In the genomic region with DNA sequence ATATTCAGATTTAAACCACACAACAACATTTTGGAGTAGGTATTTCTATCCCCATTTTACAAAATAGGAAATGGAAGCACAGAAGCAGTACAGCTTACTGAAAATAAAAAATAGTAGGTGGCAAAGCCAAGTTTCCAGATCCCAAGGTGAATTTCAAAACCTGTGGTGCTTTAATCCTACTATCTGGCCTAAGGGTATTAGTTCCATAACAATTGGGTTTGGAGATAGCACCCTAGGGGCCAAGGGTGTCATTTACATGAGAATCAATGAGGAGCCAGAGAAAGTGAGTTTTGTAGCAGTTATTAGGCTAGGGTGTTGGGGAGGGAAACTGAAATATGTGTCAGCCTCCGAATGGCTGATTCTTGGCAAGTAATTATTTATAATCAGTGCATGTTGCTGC, we compare ENCODE assay signal across 24 cellular contexts.
"Had no signal": no experiment of that assay in that cellular context is flagged by ENCODE, and none has a peak within 500 bp of the region (broad histone marks: within the 10 kb centered on the region; RNA-seq: fewer than 3 reads in every experiment).

No MANE protein-coding gene starts in this region.

- H3K36me3 ChIP-seq: brain microvascular endothelial cell, cardiac muscle cell had no signal

- DNase-seq: activated CD4-positive, alpha-beta memory T cell treated with anti-CD3 and anti-CD28 coated beads for 36 hours; activated CD4-positive, alpha-beta T cell treated with anti-CD3 and anti-CD28 coated beads, Interleukin-2, amount 10 ng/mL, durations not matched to agents 7 days and 5 days; activated CD4-positive, CD25-positive, alpha-beta regulatory T cell; activated CD8-positive, alpha-beta memory T cell treated with anti-CD3 and anti-CD28 coated beads for 24 hours; activated effector memory CD4-positive, alpha-beta T cell treated with anti-CD3 and anti-CD28 coated beads, Interleukin-2, amount 50 U/mL, for 16 hours; activated naive CD4-positive, alpha-beta T cell treated with Interleukin-2 at 50 U/mL for 16 hours; activated T-cell treated with anti-CD3 and anti-CD28 coated beads, Interleukin-2, amount 50 U/mL, for 4 hours; amygdala; brain microvascular endothelial cell; cerebellar nuclear complex; NCI-H1105 treated with DMSO at 0.1 percent for 48 hours; NCI-H1436 treated with DMSO at 0.1 percent for 48 hours; NCI-H187; NCI-H2081; NCI-H510A treated with DMSO at 0.1 percent for 48 hours; NCI-H69; NK-92 treated with Interleukin-12 subunit alpha and Interleukin-12 subunit beta, amount 100 ng/mL, for 24 hours; OCI-M1; RPMI8226; T-cell; T-helper 2 cell; T1000 had no signal

- H3K27ac ChIP-seq: brain microvascular endothelial cell, cardiac muscle cell, SK-N-MC had no signal

- H3K4me3 ChIP-seq: cardiac muscle cell, SK-N-MC had no signal

- H3K27me3 ChIP-seq: brain microvascular endothelial cell, cardiac muscle cell had no signal
